ENCODE assay signal across 22 cellular contexts in the genomic region with DNA sequence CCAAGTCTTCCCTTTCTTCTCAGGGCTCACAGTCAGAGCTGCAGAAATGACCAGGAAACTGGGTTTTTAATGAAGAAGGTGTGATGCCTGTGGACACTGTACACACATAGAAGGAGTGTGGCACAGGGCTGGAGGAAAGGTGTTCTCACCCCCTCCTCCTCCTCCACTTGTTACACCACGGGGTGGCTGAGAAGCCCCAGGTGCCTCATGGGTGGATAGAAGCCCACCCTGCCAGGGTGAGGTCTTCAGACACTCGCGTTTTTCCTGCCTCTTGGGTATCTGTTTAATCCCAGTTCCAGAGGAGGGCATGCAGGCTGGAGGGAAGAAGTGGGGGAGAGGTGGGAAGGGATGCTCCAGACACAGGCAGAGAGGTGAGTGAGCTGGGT. TPM values are rescaled to one million over a fixed set of nuclear protein-coding genes. Genes with fewer than 3 reads are reported as not detected.
"Had no signal": no experiment of that assay in that cellular context is flagged by ENCODE, and none has a peak within 500 bp of the region (broad histone marks: within the 10 kb centered on the region; RNA-seq: fewer than 3 reads in every experiment).

No MANE protein-coding gene starts in this region.

- H3K36me3 ChIP-seq: brain microvascular endothelial cell, esophagus squamous epithelium, gastroesophageal sphincter had no signal

- H3K4me1 ChIP-seq: gastroesophageal sphincter had no signal

- H3K4me3 ChIP-seq: esophagus squamous epithelium, gastroesophageal sphincter had no signal

- H3K9me3 ChIP-seq: esophagus squamous epithelium, gastroesophageal sphincter had no signal

- H3K27ac Mint-ChIP-seq: activated CD8-positive, alpha-beta T cell treated with anti-CD3 and anti-CD28 coated beads for 36 hours; activated naive CD8-positive, alpha-beta T cell; activated T-helper 17 cell treated with anti-CD3 and anti-CD28 coated beads, Interleukin-2, amount 50 U/mL, for 72 hours; T-cell; T-helper 1 cell treated with Interleukin-12 subunit alpha and Interleukin-12 subunit beta and Interleukin-4 antibody, amounts not matched to agents 30 μg/mL and 1 μg/mL, for 36 hours; WTC11 had no signal

- H3K9me3 Mint-ChIP-seq: activated CD8-positive, alpha-beta T cell treated with anti-CD3 and anti-CD28 coated beads for 36 hours; activated T-cell treated with anti-CD3 and anti-CD28 coated beads, Interleukin-2, amount 50 U/mL, for 4 hours; activated T-helper 17 cell treated with anti-CD3 and anti-CD28 coated beads, Interleukin-2, amount 50 U/mL, for 72 hours; effector memory CD8-positive, alpha-beta T cell; T-cell; T-helper 1 cell treated with Interleukin-12 subunit alpha and Interleukin-12 subunit beta and Interleukin-4 antibody, amounts not matched to agents 30 μg/mL and 1 μg/mL, for 36 hours; WTC11 had no signal

- DNase-seq: cortex of kidney, esophagus squamous epithelium had no signal

- FAIRE-seq: astrocyte, bronchial epithelial cell, colon, TTC549 had no signal

- H3K27me3 ChIP-seq: esophagus squamous epithelium had no signal

- H3K27ac ChIP-seq: brain microvascular endothelial cell, gastroesophageal sphincter, VCaP had no signal

- H3K4me1 Mint-ChIP-seq: activated T-helper 17 cell treated with anti-CD3 and anti-CD28 coated beads, Interleukin-2, amount 50 U/mL, for 72 hours had no signal

- H3K4me3 Mint-ChIP-seq: activated CD8-positive, alpha-beta T cell treated with anti-CD3 and anti-CD28 coated beads for 36 hours; activated naive CD8-positive, alpha-beta T cell; activated T-cell treated with anti-CD3 and anti-CD28 coated beads, Interleukin-2, amount 50 U/mL, for 4 hours; activated T-helper 17 cell treated with anti-CD3 and anti-CD28 coated beads, Interleukin-2, amount 50 U/mL, for 72 hours; effector memory CD8-positive, alpha-beta T cell; T-cell; T-helper 1 cell treated with Interleukin-12 subunit alpha and Interleukin-12 subunit beta and Interleukin-4 antibody, amounts not matched to agents 30 μg/mL and 1 μg/mL, for 36 hours; WTC11 had no signal

- H3K36me3 Mint-ChIP-seq: activated naive CD8-positive, alpha-beta T cell; T-cell; WTC11 had no signal

RNA-seq across cellular contexts. Expression of a gene that starts 9.7 kb away (rescaled TPM):
- total RNA-seq: activated CD8-positive, alpha-beta T cell treated with anti-CD3 and anti-CD28 coated beads for 36 hours; activated T-helper 17 cell treated with anti-CD3 and anti-CD28 coated beads, Interleukin-2, amount 50 U/mL, for 72 hours; fibroblast of lung; fibroblast of villous mesenchyme; T-helper 2 cell treated with Interferon-gamma antibody and Interleukin-4, amounts not matched to agents 100 ng/mL and 5 ng/mL, for 36 hours had no signal
- polyA plus RNA-seq: fibroblast of lung had no signal

RNA-seq across cellular contexts. Expression of a gene that starts 12.7 kb away (rescaled TPM):
- total RNA-seq: activated CD8-positive, alpha-beta T cell treated with anti-CD3 and anti-CD28 coated beads for 36 hours; activated T-cell treated with anti-CD3 and anti-CD28 coated beads, Interleukin-2, amount 50 U/mL, for 4 hours; activated T-helper 17 cell treated with anti-CD3 and anti-CD28 coated beads, Interleukin-2, amount 50 U/mL, for 72 hours; bronchial epithelial cell; dermis blood vessel endothelial cell; esophagus squamous epithelium; fibroblast of lung; gastroesophageal sphincter; glomerular endothelial cell; T-cell; T-helper 2 cell treated with Interferon-gamma antibody and Interleukin-4, amounts not matched to agents 100 ng/mL and 5 ng/mL, for 36 hours had no signal

RNA-seq across cellular contexts. Expression of a gene that starts 31.3 kb away (rescaled TPM):
- total RNA-seq: activated CD8-positive, alpha-beta T cell treated with anti-CD3 and anti-CD28 coated beads for 36 hours; activated T-cell treated with anti-CD3 and anti-CD28 coated beads, Interleukin-2, amount 50 U/mL, for 4 hours; activated T-helper 17 cell treated with anti-CD3 and anti-CD28 coated beads, Interleukin-2, amount 50 U/mL, for 72 hours; dermis blood vessel endothelial cell; fibroblast of lung; T-cell; T-helper 2 cell treated with Interferon-gamma antibody and Interleukin-4, amounts not matched to agents 100 ng/mL and 5 ng/mL, for 36 hours had no signal
